1 cellular context compared by ENCODE assay signal in the genomic region with DNA sequence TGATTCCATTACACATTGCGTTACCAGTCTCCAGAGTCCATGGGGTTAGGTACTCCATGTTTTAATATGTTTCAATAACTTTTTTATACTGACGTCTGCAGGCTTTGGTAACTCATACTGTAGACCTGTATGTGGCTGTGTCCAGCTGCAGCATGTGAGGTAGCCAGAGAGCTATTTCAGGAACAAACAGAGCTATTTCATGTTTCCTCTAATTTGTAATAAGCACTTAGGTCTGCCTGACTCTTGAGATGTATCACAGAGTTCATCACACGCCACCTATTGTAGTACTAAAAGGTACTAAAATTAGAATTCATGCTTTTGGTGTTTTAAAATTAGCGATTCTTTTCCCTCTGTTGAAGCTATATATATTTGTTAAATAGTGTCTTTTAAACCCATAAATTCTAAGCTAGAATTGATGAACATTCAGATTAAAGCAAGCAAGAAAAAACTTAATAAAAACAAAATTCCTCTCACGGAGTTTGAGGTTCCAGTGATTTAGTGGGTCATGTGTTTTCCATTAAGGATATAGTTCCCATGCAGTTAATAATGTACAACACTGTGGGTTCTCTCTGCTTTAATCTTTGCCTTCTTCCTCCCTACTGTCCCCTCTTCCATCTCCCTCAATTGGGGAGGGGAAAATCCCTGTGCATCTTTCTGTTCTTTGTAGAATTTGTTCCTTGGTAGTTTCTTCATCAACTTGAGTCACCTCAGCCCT.
TF ChIP-seq lines count a peak whose summit lies in the region.

No MANE protein-coding gene starts in this region.

TF ChIP-seq in WTC11, 78 proteins besides CTCF, POLR2A, EP300 and RAD21 (continued from another document):
- TF ChIP-seq GRHL2 (CRISPR knock-in tag; IDR thresholded peaks at IDR 0.05; ENCODE audit: insufficient replicate concordance, severe bottlenecking) (no peak), FOXK1 (CRISPR knock-in tag; IDR thresholded peaks at IDR 0.05) (no peak), ZNF121 (CRISPR knock-in tag; IDR thresholded peaks at IDR 0.05) (no peak), HMGA2 (CRISPR knock-in tag; IDR thresholded peaks at IDR 0.05) (no peak), MXD4 (CRISPR knock-in tag; IDR thresholded peaks at IDR 0.05; ENCODE audit: borderline replicate concordance) (no peak), ATF1 (CRISPR knock-in tag; IDR thresholded peaks at IDR 0.05) (no peak), ETV6 (CRISPR knock-in tag; IDR thresholded peaks at IDR 0.05) (no peak), NFYB (CRISPR knock-in tag; conservative IDR thresholded peaks at IDR 0.05; ENCODE audit: low read depth) (no peak)
- TF ChIP-seq, protein P1, sequence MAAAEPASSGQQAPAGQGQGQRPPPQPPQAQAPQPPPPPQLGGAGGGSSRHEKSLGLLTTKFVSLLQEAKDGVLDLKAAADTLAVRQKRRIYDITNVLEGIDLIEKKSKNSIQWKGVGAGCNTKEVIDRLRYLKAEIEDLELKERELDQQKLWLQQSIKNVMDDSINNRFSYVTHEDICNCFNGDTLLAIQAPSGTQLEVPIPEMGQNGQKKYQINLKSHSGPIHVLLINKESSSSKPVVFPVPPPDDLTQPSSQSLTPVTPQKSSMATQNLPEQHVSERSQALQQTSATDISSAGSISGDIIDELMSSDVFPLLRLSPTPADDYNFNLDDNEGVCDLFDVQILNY (CRISPR knock-in tag; IDR thresholded peaks at IDR 0.05), result no peak
- TF ChIP-seq, protein P2, sequence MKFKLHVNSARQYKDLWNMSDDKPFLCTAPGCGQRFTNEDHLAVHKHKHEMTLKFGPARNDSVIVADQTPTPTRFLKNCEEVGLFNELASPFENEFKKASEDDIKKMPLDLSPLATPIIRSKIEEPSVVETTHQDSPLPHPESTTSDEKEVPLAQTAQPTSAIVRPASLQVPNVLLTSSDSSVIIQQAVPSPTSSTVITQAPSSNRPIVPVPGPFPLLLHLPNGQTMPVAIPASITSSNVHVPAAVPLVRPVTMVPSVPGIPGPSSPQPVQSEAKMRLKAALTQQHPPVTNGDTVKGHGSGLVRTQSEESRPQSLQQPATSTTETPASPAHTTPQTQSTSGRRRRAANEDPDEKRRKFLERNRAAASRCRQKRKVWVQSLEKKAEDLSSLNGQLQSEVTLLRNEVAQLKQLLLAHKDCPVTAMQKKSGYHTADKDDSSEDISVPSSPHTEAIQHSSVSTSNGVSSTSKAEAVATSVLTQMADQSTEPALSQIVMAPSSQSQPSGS (CRISPR knock-in tag; IDR thresholded peaks at IDR 0.05; ENCODE audit: borderline replicate concordance, low read depth), result no peak
- TF ChIP-seq, protein P3, sequence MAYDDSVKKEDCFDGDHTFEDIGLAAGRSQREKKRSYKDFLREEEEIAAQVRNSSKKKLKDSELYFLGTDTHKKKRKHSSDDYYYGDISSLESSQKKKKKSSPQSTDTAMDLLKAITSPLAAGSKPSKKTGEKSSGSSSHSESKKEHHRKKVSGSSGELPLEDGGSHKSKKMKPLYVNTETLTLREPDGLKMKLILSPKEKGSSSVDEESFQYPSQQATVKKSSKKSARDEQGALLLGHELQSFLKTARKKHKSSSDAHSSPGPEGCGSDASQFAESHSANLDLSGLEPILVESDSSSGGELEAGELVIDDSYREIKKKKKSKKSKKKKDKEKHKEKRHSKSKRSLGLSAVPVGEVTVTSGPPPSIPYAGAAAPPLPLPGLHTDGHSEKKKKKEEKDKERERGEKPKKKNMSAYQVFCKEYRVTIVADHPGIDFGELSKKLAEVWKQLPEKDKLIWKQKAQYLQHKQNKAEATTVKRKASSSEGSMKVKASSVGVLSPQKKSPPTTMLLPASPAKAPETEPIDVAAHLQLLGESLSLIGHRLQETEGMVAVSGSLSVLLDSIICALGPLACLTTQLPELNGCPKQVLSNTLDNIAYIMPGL (CRISPR knock-in tag; IDR thresholded peaks at IDR 0.05), result no peak
- TF ChIP-seq, protein P4, sequence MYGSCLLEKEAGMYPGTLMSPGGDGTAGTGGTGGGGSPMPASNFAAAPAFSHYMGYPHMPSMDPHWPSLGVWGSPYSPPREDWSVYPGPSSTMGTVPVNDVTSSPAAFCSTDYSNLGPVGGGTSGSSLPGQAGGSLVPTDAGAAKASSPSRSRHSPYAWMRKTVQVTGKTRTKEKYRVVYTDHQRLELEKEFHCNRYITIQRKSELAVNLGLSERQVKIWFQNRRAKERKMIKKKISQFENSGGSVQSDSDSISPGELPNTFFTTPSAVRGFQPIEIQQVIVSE (CRISPR knock-in tag; IDR thresholded peaks at IDR 0.05; ENCODE audit: borderline replicate concordance), result no peak
- TF ChIP-seq, protein P5, sequence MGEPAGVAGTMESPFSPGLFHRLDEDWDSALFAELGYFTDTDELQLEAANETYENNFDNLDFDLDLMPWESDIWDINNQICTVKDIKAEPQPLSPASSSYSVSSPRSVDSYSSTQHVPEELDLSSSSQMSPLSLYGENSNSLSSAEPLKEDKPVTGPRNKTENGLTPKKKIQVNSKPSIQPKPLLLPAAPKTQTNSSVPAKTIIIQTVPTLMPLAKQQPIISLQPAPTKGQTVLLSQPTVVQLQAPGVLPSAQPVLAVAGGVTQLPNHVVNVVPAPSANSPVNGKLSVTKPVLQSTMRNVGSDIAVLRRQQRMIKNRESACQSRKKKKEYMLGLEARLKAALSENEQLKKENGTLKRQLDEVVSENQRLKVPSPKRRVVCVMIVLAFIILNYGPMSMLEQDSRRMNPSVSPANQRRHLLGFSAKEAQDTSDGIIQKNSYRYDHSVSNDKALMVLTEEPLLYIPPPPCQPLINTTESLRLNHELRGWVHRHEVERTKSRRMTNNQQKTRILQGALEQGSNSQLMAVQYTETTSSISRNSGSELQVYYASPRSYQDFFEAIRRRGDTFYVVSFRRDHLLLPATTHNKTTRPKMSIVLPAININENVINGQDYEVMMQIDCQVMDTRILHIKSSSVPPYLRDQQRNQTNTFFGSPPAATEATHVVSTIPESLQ (CRISPR knock-in tag; IDR thresholded peaks at IDR 0.05), result no peak
TF ChIP-seq in WTC11: peak in this region for 0.
